ENCODE assay signal across 8 cellular contexts in the genomic region with DNA sequence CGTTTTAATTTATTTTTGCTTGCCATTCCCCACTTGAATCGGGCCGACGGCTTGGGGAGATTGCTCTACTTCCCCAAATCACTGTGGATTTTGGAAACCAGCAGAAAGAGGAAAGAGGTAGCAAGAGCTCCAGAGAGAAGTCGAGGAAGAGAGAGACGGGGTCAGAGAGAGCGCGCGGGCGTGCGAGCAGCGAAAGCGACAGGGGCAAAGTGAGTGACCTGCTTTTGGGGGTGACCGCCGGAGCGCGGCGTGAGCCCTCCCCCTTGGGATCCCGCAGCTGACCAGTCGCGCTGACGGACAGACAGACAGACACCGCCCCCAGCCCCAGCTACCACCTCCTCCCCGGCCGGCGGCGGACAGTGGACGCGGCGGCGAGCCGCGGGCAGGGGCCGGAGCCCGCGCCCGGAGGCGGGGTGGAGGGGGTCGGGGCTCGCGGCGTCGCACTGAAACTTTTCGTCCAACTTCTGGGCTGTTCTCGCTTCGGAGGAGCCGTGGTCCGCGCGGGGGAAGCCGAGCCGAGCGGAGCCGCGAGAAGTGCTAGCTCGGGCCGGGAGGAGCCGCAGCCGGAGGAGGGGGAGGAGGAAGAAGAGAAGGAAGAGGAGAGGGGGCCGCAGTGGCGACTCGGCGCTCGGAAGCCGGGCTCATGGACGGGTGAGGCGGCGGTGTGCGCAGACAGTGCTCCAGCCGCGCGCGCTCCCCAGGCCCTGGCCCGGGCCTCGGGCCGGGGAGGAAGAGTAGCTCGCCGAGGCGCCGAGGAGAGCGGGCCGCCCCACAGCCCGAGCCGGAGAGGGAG. TPM values are rescaled to one million over a fixed set of nuclear protein-coding genes. Genes with fewer than 3 reads are reported as not detected.
DNase-seq lines count a peak whose midpoint lies in the region; ATAC-seq and TF ChIP-seq lines count a peak whose summit lies in the region.

No MANE protein-coding gene starts in this region.

- H3K36me3 ChIP-seq in HEK293 (ENCODE audit: control insufficient read depth in 2 of 2, insufficient read depth in 1 of 2, low read length in 2 of 2): peaks cover 0 to 10% of the 10 kb centered on the region in 2 experiments; a peak in 1 of 3 replicates
- H3K36me3 ChIP-seq in Panc1 (ENCODE audit: control insufficient read depth, insufficient read depth, low read length): no peaks in the 10 kb centered on the region
- H3K36me3 ChIP-seq in neutrophil: no peaks in the 10 kb centered on the region

- peaks cover 45% of the 10 kb centered on the region for H3K4me1 Mint-ChIP-seq in CD14-positive monocyte
- H3K4me1 Mint-ChIP-seq in activated naive CD8-positive, alpha-beta T cell treated with anti-CD3 and anti-CD28 coated beads, Interleukin-2, amount 10 ng/mL, durations not matched to agents 7 days and 5 days: peaks cover 28% of the 10 kb centered on the region

- peak overlapping the region; percentile 93 to 98 (median 96) for H3K27ac Mint-ChIP-seq in CD14-positive monocyte
- peak overlapping the region; percentile 90 for H3K27ac Mint-ChIP-seq in activated naive CD8-positive, alpha-beta T cell treated with anti-CD3 and anti-CD28 coated beads, Interleukin-2, amount 10 ng/mL, durations not matched to agents 7 days and 5 days

- H3K4me1 ChIP-seq in HEK293 (ENCODE audit: control insufficient read depth, insufficient read depth, low read length) (peaks cover 4% of the 10 kb centered on the region), Panc1 (ENCODE audit: control insufficient read depth, insufficient read depth, low read length) (peaks cover 30% of the 10 kb centered on the region), neutrophil (ENCODE audit: control insufficient read depth in 1 of 2, insufficient read depth in 1 of 2, low read depth in 1 of 2, low read length in 1 of 2) (peaks cover 44 to 59% of the 10 kb centered on the region in 2 experiments)

- CTCF ChIA-PET in HEK293 (lab: Yijun Ruan, JAX): interaction anchor here (0.6 to 4.6 kb wide), 54 partner anchors 9 to 442 kb away, joined by 3 to 189 read pairs (median 5); no protein-coding TSS in a partner anchor
- CTCF ChIA-PET in Panc1 (lab: Charles Lee): interaction anchor here (0.5 to 2.0 kb wide), 19 partner anchors 17 to 402 kb away, joined by 3 to 16 read pairs (median 4); no protein-coding TSS in a partner anchor

- H3K36me3 Mint-ChIP-seq in CD14-positive monocyte: peaks cover 8 to 16% of the 10 kb centered on the region in 2 donors
- peaks cover 6% of the 10 kb centered on the region for H3K36me3 Mint-ChIP-seq in activated naive CD8-positive, alpha-beta T cell treated with anti-CD3 and anti-CD28 coated beads, Interleukin-2, amount 10 ng/mL, durations not matched to agents 7 days and 5 days

- in situ Hi-C loops in Panc1 (cut with HindIII; ENCODE audit: low pct_unique_long_range_greater_than_20kb, low sequenced_read_pairs): no loop called here

- intact Hi-C loops in CD14-positive monocyte (cut with micrococcal nuclease) (loop anchor here (5.0 kb wide), 6 partner anchors 37 to 232 kb away; no protein-coding TSS in a partner anchor), Panc1 (cut with micrococcal nuclease; ENCODE audit: unreplicated experiment) (loop anchor here (5.0 kb wide), 1 partner anchor 103 kb away; no protein-coding TSS in a partner anchor), head of caudate nucleus (cut with DNase I) (loop anchor here (10.0 kb wide), 1 partner anchor 234 kb away; no protein-coding TSS in a partner anchor)

- DNase-seq in CD14-positive monocyte (ENCODE audit: low spot score): peak; percentile 83
- DNase-seq in Panc1 (ENCODE audit: low read depth, low spot score): no peak
- peak; percentile 62 for DNase-seq in activated naive CD8-positive, alpha-beta T cell treated with anti-CD3 and anti-CD28 coated beads, Interleukin-2, amount 10 ng/mL, durations not matched to agents 7 days and 5 days
- peak in 41 of 42 donors; percentile 7 to 78 (median 52) for DNase-seq in head of caudate nucleus
- DNase-seq in effector CD8-positive, alpha-beta T cell (lab: John Stamatoyannopoulos, UW): no peak

- H3K9me3 ChIP-seq in HEK293 (ENCODE audit: control insufficient read depth, insufficient read depth, low read depth, low read length) (no peaks in the 10 kb centered on the region), Panc1 (ENCODE audit: control insufficient read depth, insufficient read depth, low read depth, low read length) (no peaks in the 10 kb centered on the region), neutrophil (no peaks in the 10 kb centered on the region)

- peak overlapping the region; percentile 97 to 100 for H3K4me3 Mint-ChIP-seq in CD14-positive monocyte
- peak overlapping the region; percentile 98 for H3K4me3 Mint-ChIP-seq in activated naive CD8-positive, alpha-beta T cell treated with anti-CD3 and anti-CD28 coated beads, Interleukin-2, amount 10 ng/mL, durations not matched to agents 7 days and 5 days

- H3K27me3 ChIP-seq in Panc1 (ENCODE audit: control insufficient read depth, insufficient read depth, low read length): no peaks in the 10 kb centered on the region
- peaks cover 34% of the 10 kb centered on the region for H3K27me3 ChIP-seq in neutrophil

- peaks cover 4 to 14% (median 9%) of the 10 kb centered on the region in 3 donors for H3K27me3 Mint-ChIP-seq in CD14-positive monocyte (ENCODE audit: low read depth in 3 of 3)
- H3K27me3 Mint-ChIP-seq in activated naive CD8-positive, alpha-beta T cell treated with anti-CD3 and anti-CD28 coated beads, Interleukin-2, amount 10 ng/mL, durations not matched to agents 7 days and 5 days: peaks cover 5% of the 10 kb centered on the region

- no peak for TF ChIP-seq CTCF in CD14-positive monocyte (IDR thresholded peaks at IDR 0.05)
- TF ChIP-seq CTCF in HEK293 (tag by site-specific recombination; IDR thresholded peaks at IDR 0.05): no peak
- no peak for TF ChIP-seq CTCF in Panc1 (IDR thresholded peaks at IDR 0.05)
- no peak for TF ChIP-seq CTCF in neutrophil (IDR thresholded peaks at IDR 0.05)

- H3K27ac ChIP-seq in HEK293 (ENCODE audit: extremely low read depth, low read depth, low read length) (peak overlapping the region; percentile 82), Panc1 (ENCODE audit: low read length) (peak overlapping the region; percentile 87), neutrophil (peak overlapping the region; percentile 93)

- TSS peak; percentile 89 for BruUV-seq in Panc1 (replicated peaks; lab: Mats Ljungman, UMichigan)

- ATAC-seq in Panc1 (peak; percentile 60), GM19467 (IDR thresholded peaks at IDR 0.05; ENCODE audit: unreplicated experiment) (no peak)
- ATAC-seq in activated naive CD8-positive, alpha-beta T cell treated with anti-CD3 and anti-CD28 coated beads, Interleukin-2, amount 10 ng/mL, durations not matched to agents 7 days and 5 days (ENCODE audit: low read depth): peak; percentile 31

- POLR2A ChIA-PET in HEK293 (lab: Yijun Ruan, JAX) (interaction anchor here (0.7 to 4.5 kb wide), 57 partner anchors 9 to 476 kb away, joined by 3 to 40 read pairs (median 4); a partner anchor contains a TSS), Panc1 (lab: Charles Lee) (interaction anchor here (0.6 to 0.9 kb wide), 2 partner anchors 25 to 83 kb away, joined by 4 to 9 read pairs; no protein-coding TSS in a partner anchor)
- POLR2A ChIA-PET in activated naive CD8-positive, alpha-beta T cell treated with anti-CD3 and anti-CD28 coated beads, Interleukin-2, amount 10 ng/mL, durations not matched to agents 7 days and 5 days (lab: Charles Lee): interaction anchor here (0.8 to 4.2 kb wide), 10 partner anchors 14 to 308 kb away, joined by 3 to 34 read pairs (median 8); a partner anchor contains a TSS

- H3K4me3 ChIP-seq in HEK293 (ENCODE audit: low read depth, low read length) (peak overlapping the region; percentile 84), Panc1 (ENCODE audit: low read depth in 2 of 2, low read length in 2 of 2) (peak overlapping the region; percentile 94 to 99), neutrophil (ENCODE audit: low read depth in 1 of 2, low read length in 1 of 2) (peak overlapping the region; percentile 91 to 93)

- peaks cover 0 to 2% (median 0%) of the 10 kb centered on the region in 7 donors for H3K9me3 Mint-ChIP-seq in CD14-positive monocyte
- H3K9me3 Mint-ChIP-seq in activated naive CD8-positive, alpha-beta T cell treated with anti-CD3 and anti-CD28 coated beads, Interleukin-2, amount 10 ng/mL, durations not matched to agents 7 days and 5 days: no peaks in the 10 kb centered on the region

TF ChIP-seq in HEK293, 187 proteins besides CTCF, POLR2A, EP300 and RAD21 (continues in another document):
- TF ChIP-seq ZNF768 (tag by site-specific recombination; IDR thresholded peaks at IDR 0.05): no peak
- TF ChIP-seq ZNF138 (tag by site-specific recombination; IDR thresholded peaks at IDR 0.05; ENCODE audit: borderline replicate concordance): no peak
- TF ChIP-seq ZNF341 (tag by site-specific recombination; IDR thresholded peaks at IDR 0.05; ENCODE audit: low read depth): peak; percentile 23
- peak; percentile 61 for TF ChIP-seq PRDM1 (tag by site-specific recombination; IDR thresholded peaks at IDR 0.05)
- TF ChIP-seq REPIN1 (tag by site-specific recombination; IDR thresholded peaks at IDR 0.05; ENCODE audit: low read depth): no peak
- 0 out of 2 replicates have a peak, but pooled peaks have one; percentile 26 for TF ChIP-seq ZBTB48 (tag by site-specific recombination; IDR thresholded peaks at IDR 0.05)
- TF ChIP-seq ZNF169 (tag by site-specific recombination; IDR thresholded peaks at IDR 0.05): no peak
- no peak for TF ChIP-seq ZNF416 (tag by site-specific recombination; IDR thresholded peaks at IDR 0.05)
- peak; percentile 13; the same call in 1 of the 2 replicates for TF ChIP-seq SP2 (tag by site-specific recombination; IDR thresholded peaks at IDR 0.05)
- no peak for TF ChIP-seq KLF10 (tag by site-specific recombination; IDR thresholded peaks at IDR 0.05)
- TF ChIP-seq ZFHX2 (tag by site-specific recombination; conservative IDR thresholded peaks at IDR 0.05): no peak
- TF ChIP-seq ZNF600 (tag by site-specific recombination; IDR thresholded peaks at IDR 0.05): peak; percentile 14; the same call in 1 of the 2 replicates
- TF ChIP-seq, protein P1, sequence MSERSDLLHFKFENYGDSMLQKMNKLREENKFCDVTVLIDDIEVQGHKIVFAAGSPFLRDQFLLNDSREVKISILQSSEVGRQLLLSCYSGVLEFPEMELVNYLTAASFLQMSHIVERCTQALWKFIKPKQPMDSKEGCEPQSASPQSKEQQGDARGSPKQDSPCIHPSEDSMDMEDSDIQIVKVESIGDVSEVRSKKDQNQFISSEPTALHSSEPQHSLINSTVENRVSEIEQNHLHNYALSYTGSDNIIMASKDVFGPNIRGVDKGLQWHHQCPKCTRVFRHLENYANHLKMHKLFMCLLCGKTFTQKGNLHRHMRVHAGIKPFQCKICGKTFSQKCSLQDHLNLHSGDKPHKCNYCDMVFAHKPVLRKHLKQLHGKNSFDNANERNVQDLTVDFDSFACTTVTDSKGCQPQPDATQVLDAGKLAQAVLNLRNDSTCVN (tag by site-specific recombination; optimal IDR thresholded peaks at IDR 0.05): peak; percentile 79

RNA-seq across cellular contexts. Expression of a gene that starts 0.6 kb away (rescaled TPM):
- polyA plus RNA-seq in CD14-positive monocyte: 10 to 100 TPM; 19.0 to 32.0 TPM
- total RNA-seq in Panc1 (2021; ENCODE audit: unreplicated experiment): 98.7 TPM
- 118 TPM for polyA plus RNA-seq in Panc1 (2012; ENCODE audit: insufficient read length)
- total RNA-seq in activated naive CD8-positive, alpha-beta T cell treated with anti-CD3 and anti-CD28 coated beads, Interleukin-2, amount 10 ng/mL, durations not matched to agents 7 days and 5 days: 10 to 100 TPM; 33.6 to 39.5 TPM

Comparison
In these comparisons a context has a peak if more than half of its experiments do, and no peak if none do; other contexts are left out.
1. DNase-seq: peak in CD14-positive monocyte (single experiment), activated naive CD8-positive, alpha-beta T cell treated with anti-CD3 and anti-CD28 coated beads, Interleukin-2, amount 10 ng/mL, durations not matched to agents 7 days and 5 days (single experiment) and head of caudate nucleus (41 of 42); none in Panc1 (single experiment) and effector CD8-positive, alpha-beta T cell (single experiment).
2. Peak in every context shown above with its lines, with median percentiles within 50 percentile points of each other: H3K27ac ChIP-seq and H3K4me3 ChIP-seq.